Comparison of ENCODE assay signal across 1 cellular context in genomic region chr11:61609000-61609969, GRCh38.
TF ChIP-seq lines count a peak whose summit lies in the region.

No MANE protein-coding gene starts in this region.

TF ChIP-seq in HepG2, 621 proteins besides CTCF, POLR2A, EP300 and RAD21 (continued from another document and continues in another):
- TF ChIP-seq, protein P1, sequence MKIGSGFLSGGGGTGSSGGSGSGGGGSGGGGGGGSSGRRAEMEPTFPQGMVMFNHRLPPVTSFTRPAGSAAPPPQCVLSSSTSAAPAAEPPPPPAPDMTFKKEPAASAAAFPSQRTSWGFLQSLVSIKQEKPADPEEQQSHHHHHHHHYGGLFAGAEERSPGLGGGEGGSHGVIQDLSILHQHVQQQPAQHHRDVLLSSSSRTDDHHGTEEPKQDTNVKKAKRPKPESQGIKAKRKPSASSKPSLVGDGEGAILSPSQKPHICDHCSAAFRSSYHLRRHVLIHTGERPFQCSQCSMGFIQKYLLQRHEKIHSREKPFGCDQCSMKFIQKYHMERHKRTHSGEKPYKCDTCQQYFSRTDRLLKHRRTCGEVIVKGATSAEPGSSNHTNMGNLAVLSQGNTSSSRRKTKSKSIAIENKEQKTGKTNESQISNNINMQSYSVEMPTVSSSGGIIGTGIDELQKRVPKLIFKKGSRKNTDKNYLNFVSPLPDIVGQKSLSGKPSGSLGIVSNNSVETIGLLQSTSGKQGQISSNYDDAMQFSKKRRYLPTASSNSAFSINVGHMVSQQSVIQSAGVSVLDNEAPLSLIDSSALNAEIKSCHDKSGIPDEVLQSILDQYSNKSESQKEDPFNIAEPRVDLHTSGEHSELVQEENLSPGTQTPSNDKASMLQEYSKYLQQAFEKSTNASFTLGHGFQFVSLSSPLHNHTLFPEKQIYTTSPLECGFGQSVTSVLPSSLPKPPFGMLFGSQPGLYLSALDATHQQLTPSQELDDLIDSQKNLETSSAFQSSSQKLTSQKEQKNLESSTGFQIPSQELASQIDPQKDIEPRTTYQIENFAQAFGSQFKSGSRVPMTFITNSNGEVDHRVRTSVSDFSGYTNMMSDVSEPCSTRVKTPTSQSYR (CRISPR knock-in tag; IDR thresholded peaks at IDR 0.05; ENCODE audit: borderline replicate concordance): peak; percentile 83; the same call in 1 of the 2 replicates
- TF ChIP-seq REPIN1 (CRISPR knock-in tag; IDR thresholded peaks at IDR 0.05; ENCODE audit: borderline replicate concordance, low read depth) (peak; percentile 85), DMAP1 (CRISPR knock-in tag; IDR thresholded peaks at IDR 0.05) (peak; percentile 68), KDM1A (CRISPR knock-in tag; IDR thresholded peaks at IDR 0.05) (peak; percentile 20; the same call in 1 of the 2 replicates), SOX5 (CRISPR knock-in tag; IDR thresholded peaks at IDR 0.05; ENCODE audit: borderline replicate concordance) (peak; percentile 61; the same call in 1 of the 2 replicates), IRF2 (CRISPR knock-in tag; IDR thresholded peaks at IDR 0.05) (0 out of 2 replicates have a peak, but pooled peaks have one; percentile 62), GATAD1 (CRISPR knock-in tag; IDR thresholded peaks at IDR 0.05) (0 out of 2 replicates have a peak, but pooled peaks have one; percentile 14), KMT2B (CRISPR knock-in tag; IDR thresholded peaks at IDR 0.05) (0 out of 2 replicates have a peak, but pooled peaks have one; percentile 13), MIER2 (CRISPR knock-in tag; IDR thresholded peaks at IDR 0.05) (peak; percentile 56; the same call in 1 of the 2 replicates), KDM5A (IDR thresholded peaks at IDR 0.05; ENCODE audit: borderline replicate concordance, low read length) (no peak), MXD1 (CRISPR knock-in tag; IDR thresholded peaks at IDR 0.05) (0 out of 2 replicates have a peak, but pooled peaks have one; percentile 60), KLF12 (CRISPR knock-in tag; IDR thresholded peaks at IDR 0.05; ENCODE audit: borderline replicate concordance) (0 out of 2 replicates have a peak, but pooled peaks have one; percentile 55), MEIS2 (CRISPR knock-in tag; IDR thresholded peaks at IDR 0.05) (peak; percentile 84), ZNF780A (CRISPR knock-in tag; IDR thresholded peaks at IDR 0.05) (peak; percentile 34; the same call in 1 of the 2 replicates), SOX13 (IDR thresholded peaks at IDR 0.05) (peak; percentile 45; the same call in 1 of the 2 replicates), SOX13 (CRISPR knock-in tag; conservative IDR thresholded peaks at IDR 0.05 in 1 of 2, IDR thresholded peaks at IDR 0.05 in 1 of 2) (peak in 1 of 2 experiments; percentile 65; a peak in 2 of 4 replicates), GRHL1 (CRISPR knock-in tag; conservative IDR thresholded peaks at IDR 0.05) (no peak), KDM5B (CRISPR knock-in tag; IDR thresholded peaks at IDR 0.05; ENCODE audit: borderline replicate concordance) (no peak; the same call in 1 of the 2 replicates), JUND (CRISPR knock-in tag; IDR thresholded peaks at IDR 0.05) (peak; percentile 38; the same call in 1 of the 2 replicates), RXRB (CRISPR knock-in tag; IDR thresholded peaks at IDR 0.05; ENCODE audit: borderline replicate concordance) (peak; percentile 70; the same call in 1 of the 2 replicates), ARID2 (CRISPR knock-in tag; IDR thresholded peaks at IDR 0.05; ENCODE audit: borderline replicate concordance) (no peak), SKIL (CRISPR knock-in tag; IDR thresholded peaks at IDR 0.05; ENCODE audit: borderline replicate concordance) (peak; percentile 9; the same call in 1 of the 2 replicates), ELF3 (CRISPR knock-in tag; IDR thresholded peaks at IDR 0.05) (peak; percentile 52; the same call in 1 of the 2 replicates), ZNF430 (CRISPR knock-in tag; IDR thresholded peaks at IDR 0.05) (peak; percentile 95), SP5 (CRISPR knock-in tag; IDR thresholded peaks at IDR 0.05; ENCODE audit: borderline replicate concordance, low read depth) (peak; percentile 81; the same call in 1 of the 2 replicates), IRX3 (CRISPR knock-in tag; IDR thresholded peaks at IDR 0.05; ENCODE audit: borderline replicate concordance, low read depth) (peak; percentile 28; the same call in 1 of the 2 replicates), DNMT3B (CRISPR knock-in tag; conservative IDR thresholded peaks at IDR 0.05) (no peak), LBX2 (CRISPR knock-in tag; IDR thresholded peaks at IDR 0.05; ENCODE audit: borderline replicate concordance) (no peak), ZNF749 (CRISPR knock-in tag; IDR thresholded peaks at IDR 0.05; ENCODE audit: borderline replicate concordance) (peak; percentile 18; the same call in 1 of the 2 replicates), PHF20 (CRISPR knock-in tag; IDR thresholded peaks at IDR 0.05) (no peak), ZNF574 (CRISPR knock-in tag; IDR thresholded peaks at IDR 0.05) (peak; percentile 70), SALL1 (CRISPR knock-in tag; IDR thresholded peaks at IDR 0.05) (peak; percentile 94)
- TF ChIP-seq, protein P2, sequence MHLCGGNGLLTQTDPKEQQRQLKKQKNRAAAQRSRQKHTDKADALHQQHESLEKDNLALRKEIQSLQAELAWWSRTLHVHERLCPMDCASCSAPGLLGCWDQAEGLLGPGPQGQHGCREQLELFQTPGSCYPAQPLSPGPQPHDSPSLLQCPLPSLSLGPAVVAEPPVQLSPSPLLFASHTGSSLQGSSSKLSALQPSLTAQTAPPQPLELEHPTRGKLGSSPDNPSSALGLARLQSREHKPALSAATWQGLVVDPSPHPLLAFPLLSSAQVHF (CRISPR knock-in tag; IDR thresholded peaks at IDR 0.05): no peak
- TF ChIP-seq, protein P3, sequence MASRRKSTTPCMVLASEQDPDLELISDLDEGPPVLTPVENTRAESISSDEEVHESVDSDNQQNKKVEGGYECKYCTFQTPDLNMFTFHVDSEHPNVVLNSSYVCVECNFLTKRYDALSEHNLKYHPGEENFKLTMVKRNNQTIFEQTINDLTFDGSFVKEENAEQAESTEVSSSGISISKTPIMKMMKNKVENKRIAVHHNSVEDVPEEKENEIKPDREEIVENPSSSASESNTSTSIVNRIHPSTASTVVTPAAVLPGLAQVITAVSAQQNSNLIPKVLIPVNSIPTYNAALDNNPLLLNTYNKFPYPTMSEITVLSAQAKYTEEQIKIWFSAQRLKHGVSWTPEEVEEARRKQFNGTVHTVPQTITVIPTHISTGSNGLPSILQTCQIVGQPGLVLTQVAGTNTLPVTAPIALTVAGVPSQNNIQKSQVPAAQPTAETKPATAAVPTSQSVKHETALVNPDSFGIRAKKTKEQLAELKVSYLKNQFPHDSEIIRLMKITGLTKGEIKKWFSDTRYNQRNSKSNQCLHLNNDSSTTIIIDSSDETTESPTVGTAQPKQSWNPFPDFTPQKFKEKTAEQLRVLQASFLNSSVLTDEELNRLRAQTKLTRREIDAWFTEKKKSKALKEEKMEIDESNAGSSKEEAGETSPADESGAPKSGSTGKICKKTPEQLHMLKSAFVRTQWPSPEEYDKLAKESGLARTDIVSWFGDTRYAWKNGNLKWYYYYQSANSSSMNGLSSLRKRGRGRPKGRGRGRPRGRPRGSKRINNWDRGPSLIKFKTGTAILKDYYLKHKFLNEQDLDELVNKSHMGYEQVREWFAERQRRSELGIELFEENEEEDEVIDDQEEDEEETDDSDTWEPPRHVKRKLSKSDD (CRISPR knock-in tag; IDR thresholded peaks at IDR 0.05; ENCODE audit: low read depth): peak; percentile 67; the same call in 1 of the 2 replicates
- TF ChIP-seq, protein P4, sequence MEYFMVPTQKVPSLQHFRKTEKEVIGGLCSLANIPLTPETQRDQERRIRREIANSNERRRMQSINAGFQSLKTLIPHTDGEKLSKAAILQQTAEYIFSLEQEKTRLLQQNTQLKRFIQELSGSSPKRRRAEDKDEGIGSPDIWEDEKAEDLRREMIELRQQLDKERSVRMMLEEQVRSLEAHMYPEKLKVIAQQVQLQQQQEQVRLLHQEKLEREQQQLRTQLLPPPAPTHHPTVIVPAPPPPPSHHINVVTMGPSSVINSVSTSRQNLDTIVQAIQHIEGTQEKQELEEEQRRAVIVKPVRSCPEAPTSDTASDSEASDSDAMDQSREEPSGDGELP (IDR thresholded peaks at IDR 0.05; ENCODE audit: borderline replicate concordance, low read depth): 0 out of 2 replicates have a peak, but pooled peaks have one; percentile 10
- TF ChIP-seq, protein P5, sequence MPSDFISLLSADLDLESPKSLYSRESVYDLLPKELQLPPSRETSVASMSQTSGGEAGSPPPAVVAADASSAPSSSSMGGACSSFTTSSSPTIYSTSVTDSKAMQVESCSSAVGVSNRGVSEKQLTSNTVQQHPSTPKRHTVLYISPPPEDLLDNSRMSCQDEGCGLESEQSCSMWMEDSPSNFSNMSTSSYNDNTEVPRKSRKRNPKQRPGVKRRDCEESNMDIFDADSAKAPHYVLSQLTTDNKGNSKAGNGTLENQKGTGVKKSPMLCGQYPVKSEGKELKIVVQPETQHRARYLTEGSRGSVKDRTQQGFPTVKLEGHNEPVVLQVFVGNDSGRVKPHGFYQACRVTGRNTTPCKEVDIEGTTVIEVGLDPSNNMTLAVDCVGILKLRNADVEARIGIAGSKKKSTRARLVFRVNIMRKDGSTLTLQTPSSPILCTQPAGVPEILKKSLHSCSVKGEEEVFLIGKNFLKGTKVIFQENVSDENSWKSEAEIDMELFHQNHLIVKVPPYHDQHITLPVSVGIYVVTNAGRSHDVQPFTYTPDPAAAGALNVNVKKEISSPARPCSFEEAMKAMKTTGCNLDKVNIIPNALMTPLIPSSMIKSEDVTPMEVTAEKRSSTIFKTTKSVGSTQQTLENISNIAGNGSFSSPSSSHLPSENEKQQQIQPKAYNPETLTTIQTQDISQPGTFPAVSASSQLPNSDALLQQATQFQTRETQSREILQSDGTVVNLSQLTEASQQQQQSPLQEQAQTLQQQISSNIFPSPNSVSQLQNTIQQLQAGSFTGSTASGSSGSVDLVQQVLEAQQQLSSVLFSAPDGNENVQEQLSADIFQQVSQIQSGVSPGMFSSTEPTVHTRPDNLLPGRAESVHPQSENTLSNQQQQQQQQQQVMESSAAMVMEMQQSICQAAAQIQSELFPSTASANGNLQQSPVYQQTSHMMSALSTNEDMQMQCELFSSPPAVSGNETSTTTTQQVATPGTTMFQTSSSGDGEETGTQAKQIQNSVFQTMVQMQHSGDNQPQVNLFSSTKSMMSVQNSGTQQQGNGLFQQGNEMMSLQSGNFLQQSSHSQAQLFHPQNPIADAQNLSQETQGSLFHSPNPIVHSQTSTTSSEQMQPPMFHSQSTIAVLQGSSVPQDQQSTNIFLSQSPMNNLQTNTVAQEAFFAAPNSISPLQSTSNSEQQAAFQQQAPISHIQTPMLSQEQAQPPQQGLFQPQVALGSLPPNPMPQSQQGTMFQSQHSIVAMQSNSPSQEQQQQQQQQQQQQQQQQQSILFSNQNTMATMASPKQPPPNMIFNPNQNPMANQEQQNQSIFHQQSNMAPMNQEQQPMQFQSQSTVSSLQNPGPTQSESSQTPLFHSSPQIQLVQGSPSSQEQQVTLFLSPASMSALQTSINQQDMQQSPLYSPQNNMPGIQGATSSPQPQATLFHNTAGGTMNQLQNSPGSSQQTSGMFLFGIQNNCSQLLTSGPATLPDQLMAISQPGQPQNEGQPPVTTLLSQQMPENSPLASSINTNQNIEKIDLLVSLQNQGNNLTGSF (CRISPR knock-in tag; IDR thresholded peaks at IDR 0.05): no peak
